In genomic region chr11:111937461-111937769, GRCh38 we compare ENCODE assay signal across 9 cellular contexts. TPM values are rescaled to one million over a fixed set of nuclear protein-coding genes. Genes with fewer than 3 reads are reported as not detected.
DNase-seq lines count a peak whose midpoint lies in the region; ATAC-seq, FAIRE-seq and TF ChIP-seq lines count a peak whose summit lies in the region.
"Had no signal": no experiment of that assay in that cellular context is flagged by ENCODE, and none has a peak within 500 bp of the region (broad histone marks: within the 10 kb centered on the region; RNA-seq: fewer than 3 reads in every experiment).

No MANE protein-coding gene starts in this region.

- H3K27ac ChIP-seq in K562 (ENCODE audit: extremely low read depth, low read depth, low read length): peak overlapping the region; percentile 55; the same call in 2 of the 3 replicates
- peak overlapping the region; percentile 68 for H3K27ac ChIP-seq in lower lobe of right lung
- H3K27ac ChIP-seq in thymus (ENCODE audit: low read depth): no peak overlapping the region
- H3K27ac ChIP-seq: epithelial cell of prostate had no signal

- H3K79me2 ChIP-seq in K562 (ENCODE audit: control insufficient read depth, insufficient read depth, low read length): peaks cover 8% of the 10 kb centered on the region; the same call in 2 of the 3 replicates

- DNase-seq in activated CD8-positive, alpha-beta memory T cell treated with anti-CD3 and anti-CD28 coated beads, Interleukin-2, amount 50 U/mL, for 48 hours: peak; percentile 70
- DNase-seq in activated CD8-positive, alpha-beta memory T cell treated with anti-CD3 and anti-CD28 coated beads for 24 hours: no peak
- peak in 2 of 4 experiments; percentile 48 to 53 for DNase-seq in K562 (ENCODE audit: extremely low read depth in 1 of 4, low spot score in 3 of 4)
- DNase-seq in lower lobe of right lung: no peak

- in situ Hi-C loops in K562 (cut with MboI): no loop called here

- POLR2A ChIA-PET in K562 (lab: Yijun Ruan, JAX): interaction anchor here (0.7 to 4.2 kb wide), 5 partner anchors 11 to 1986 kb away, joined by 3 to 20 read pairs (median 4); no protein-coding TSS in a partner anchor

- no peak for TF ChIP-seq EP300 in K562 (IDR thresholded peaks at IDR 0.05; ENCODE audit: low read length)

- H3K4me3 ChIP-seq in K562 (peak overlapping the region; percentile 62), lower lobe of right lung (peak overlapping the region; percentile 74), thymus (ENCODE audit: low read length) (peak overlapping the region; percentile 67)

- no peaks in the 10 kb centered on the region for H3K36me3 ChIP-seq in K562 (ENCODE audit: control insufficient read depth, insufficient read depth, low read length)
- no peaks in the 10 kb centered on the region for H3K36me3 ChIP-seq in lower lobe of right lung
- no peaks in the 10 kb centered on the region for H3K36me3 ChIP-seq in thymus (ENCODE audit: control insufficient read depth, insufficient read depth)

- H3K9me3 ChIP-seq in K562 (replicated peaks; ENCODE audit: control insufficient read depth, insufficient read depth, low read depth, low read length): no peaks in the 10 kb centered on the region
- no peaks in the 10 kb centered on the region for H3K9me3 ChIP-seq in lower lobe of right lung
- H3K9me3 ChIP-seq in thymus (ENCODE audit: control insufficient read depth): no peaks in the 10 kb centered on the region

- no peak for TF ChIP-seq POLR2A in K562 (conservative IDR thresholded peaks at IDR 0.05)

- H3K4me1 ChIP-seq in K562 (replicated peaks in 1 of 2; ENCODE audit: control insufficient read depth in 2 of 2, insufficient read depth in 2 of 2, low read length in 2 of 2) (peaks cover 22 to 31% of the 10 kb centered on the region in 2 experiments), lower lobe of right lung (peaks cover 31% of the 10 kb centered on the region), thymus (ENCODE audit: control insufficient read depth, insufficient read depth, low read length) (peaks cover 5% of the 10 kb centered on the region)

- CTCF ChIA-PET in K562 (lab: Yijun Ruan, JAX; ENCODE audit: low intra/inter-chr PET ratio): no interaction called here

- TF ChIP-seq RAD21 in K562 (CRISPR knock-in tag; conservative IDR thresholded peaks at IDR 0.05 in 1 of 2, IDR thresholded peaks at IDR 0.05 in 1 of 2): no peak

- H2AFZ ChIP-seq in K562 (ENCODE audit: low read depth, low read length): peak overlapping the region; percentile 99

- FAIRE-seq in K562 (lab: Jason Lieb, UNC): no peak

- intact Hi-C loops in K562 (cut with micrococcal nuclease): no loop called here
- intact Hi-C loops in lower lobe of right lung (cut with DNase I): loop anchor here (10.0 kb wide), 1 partner anchor 47 kb away; no protein-coding TSS in a partner anchor

- H3K9me1 ChIP-seq in K562 (ENCODE audit: control insufficient read depth, insufficient read depth, low read length): no peaks in the 10 kb centered on the region

- peak overlapping the region; percentile 70 to 94 for H3K9ac ChIP-seq in K562 (ENCODE audit: insufficient read depth in 1 of 2, low read depth in 2 of 2, low read length in 2 of 2)

- WGBS in K562 (ENCODE audit: insufficient coverage, low coverage, missing lambda C conversion rate): 3% methylated on average over 5 of the region's 9 CpGs
- 37% methylated on average over 9 of the region's 9 CpGs for WGBS in thymus

- H3K27me3 ChIP-seq in K562 (ENCODE audit: control insufficient read depth in 2 of 2, insufficient read depth in 2 of 2, low read length in 2 of 2) (no peaks in the 10 kb centered on the region), lower lobe of right lung (ENCODE audit: low read depth) (no peaks in the 10 kb centered on the region), thymus (ENCODE audit: control insufficient read depth, insufficient read depth) (no peaks in the 10 kb centered on the region)

- TF ChIP-seq CTCF in K562 (IDR thresholded peaks at IDR 0.05 in 2 of 3, conservative IDR thresholded peaks at IDR 0.05 in 1 of 3; ENCODE audit: insufficient read depth in 2 of 3, low read depth in 1 of 3, low read length in 3 of 3) (no peak), lower lobe of right lung (IDR thresholded peaks at IDR 0.05) (no peak)

- ATAC-seq in K562 (peak; percentile 66), lower lobe of right lung (no peak), GM19455 (IDR thresholded peaks at IDR 0.05; ENCODE audit: unreplicated experiment) (no peak), HG03521 (IDR thresholded peaks at IDR 0.05; ENCODE audit: unreplicated experiment) (no peak), HG02884 (IDR thresholded peaks at IDR 0.05; ENCODE audit: unreplicated experiment) (no peak)

- BruUV-seq in K562 (replicated peaks; lab: Mats Ljungman, UMichigan): no TSS peak

- no peaks in the 10 kb centered on the region for H4K20me1 ChIP-seq in K562 (replicated peaks; ENCODE audit: control insufficient read depth, insufficient read depth, low read length)

- peak overlapping the region; percentile 96 for H3K4me2 ChIP-seq in K562 (ENCODE audit: insufficient read depth, low read length)

RNA-seq across cellular contexts. Expression of gene DIXDC1, which starts 0.3 kb away (rescaled TPM):
- 18.6 and 22.7 TPM in 2 replicates for total RNA-seq in K562 (2011; cell fraction: chromatin; rRNA removed; ENCODE audit: low replicate concordance)
- total RNA-seq in K562 (2011; cell fraction: nucleolus; rRNA removed): 7.2 and 10.4 TPM in 2 replicates
- 11.7 and 16.1 TPM in 2 replicates for total RNA-seq in K562 (2011; cell fraction: nucleoplasm; rRNA removed)
- total RNA-seq in K562 (2014; rRNA removed): 4.0 and 4.5 TPM in 2 replicates
- total RNA-seq in K562 (2014; rRNA removed; fragmentation: Illumina TruSeq; extraction: Trizol): 8.4 and 8.7 TPM in 2 replicates
- total RNA-seq in K562 (2015; rRNA removed; fragmentation: Illumina TruSeq; extraction: Trizol): 9.6 and 10.8 TPM in 2 replicates
- total RNA-seq in K562 (2021): 7.0 and 8.1 TPM in 2 replicates
- 6.8 and 7.2 TPM in 2 replicates for polyA plus RNA-seq in K562 (2011; rRNA removed)
- polyA plus RNA-seq in K562 (2011; cell fraction: cytosol; rRNA removed): 3.3 and 4.3 TPM in 2 replicates
- 6.1 and 6.3 TPM in 2 replicates for polyA plus RNA-seq in K562 (2011; cell fraction: nucleus; rRNA removed)
- 3.4 and 4.4 TPM in 2 replicates for polyA plus RNA-seq in K562 (2012)
- polyA plus RNA-seq in K562 (2014; fragmentation: Illumina TruSeq; extraction: Trizol): 4.7 and 7.4 TPM in 2 replicates
- polyA plus RNA-seq in K562 (2014; fragmentation: Nextera tagmentation; extraction: Ambion mirVana): 1 to 10 TPM; 2.5 to 2.6 TPM
- 3.8 and 4.7 TPM in 2 replicates for polyA plus RNA-seq in K562 (2014; rRNA removed)
- polyA minus RNA-seq in K562 (2011; rRNA and poly(A)+ RNA removed): 17.3 and 23.6 TPM in 2 replicates
- polyA minus RNA-seq in K562 (2011; cell fraction: cytosol; rRNA and poly(A)+ RNA removed): 6.9 and 7.1 TPM in 2 replicates
- polyA minus RNA-seq in K562 (2011; cell fraction: nucleus; rRNA and poly(A)+ RNA removed): 6.3 and 11.9 TPM in 2 replicates
- 13.2 TPM for total RNA-seq in lower lobe of right lung
- 2.8 TPM for polyA plus RNA-seq in thymus

RNA-seq across cellular contexts. Expression of gene C11orf52, which starts 18.7 kb away (rescaled TPM):
- 0.93 and 1.3 TPM in 2 replicates for total RNA-seq in K562 (2011; cell fraction: chromatin; rRNA removed; ENCODE audit: low replicate concordance)
- total RNA-seq in K562 (2011; cell fraction: nucleolus; rRNA removed): 0.83 and 0.92 TPM in 2 replicates
- total RNA-seq in K562 (2011; cell fraction: nucleoplasm; rRNA removed): 1.1 TPM in 1 of 2 replicates, not detected in the other
- total RNA-seq in K562 (2014; rRNA removed) (0.32 and 1.4 TPM in 2 replicates), K562 (2014; rRNA removed; fragmentation: Illumina TruSeq; extraction: Trizol) (0.64 and 1.0 TPM in 2 replicates), K562 (2015; rRNA removed; fragmentation: Illumina TruSeq; extraction: Trizol) (0.72 and 0.87 TPM in 2 replicates), K562 (2021) (0.29 and 0.69 TPM in 2 replicates), lower lobe of right lung (14.6 TPM)
- polyA plus RNA-seq in K562 (2011; rRNA removed) (1.3 and 2.5 TPM in 2 replicates), K562 (2014; fragmentation: Illumina TruSeq; extraction: Trizol) (1.7 and 2.2 TPM in 2 replicates), K562 (2014; fragmentation: Nextera tagmentation; extraction: Ambion mirVana) (1 to 10 TPM; 1.8 to 2.9 TPM), K562 (2014; rRNA removed) (0.77 and 0.84 TPM in 2 replicates), thymus (3.6 TPM)
- 1.2 and 1.4 TPM in 2 replicates for polyA plus RNA-seq in K562 (2011; cell fraction: cytosol; rRNA removed)
- 1.1 and 1.5 TPM in 2 replicates for polyA plus RNA-seq in K562 (2011; cell fraction: nucleus; rRNA removed)
- 0.69 and 2.0 TPM in 2 replicates for polyA plus RNA-seq in K562 (2012)
- 1.3 and 2.0 TPM in 2 replicates for polyA minus RNA-seq in K562 (2011; rRNA and poly(A)+ RNA removed)
- not detected in 2 replicates for polyA minus RNA-seq in K562 (2011; cell fraction: cytosol; rRNA and poly(A)+ RNA removed)
- 0.56 and 0.94 TPM in 2 replicates for polyA minus RNA-seq in K562 (2011; cell fraction: nucleus; rRNA and poly(A)+ RNA removed)

RNA-seq across cellular contexts. Expression of gene HSPB2, which starts 24.9 kb away (rescaled TPM):
- not detected in 2 replicates for total RNA-seq in K562 (2011; cell fraction: chromatin; rRNA removed; ENCODE audit: low replicate concordance)
- not detected in 2 replicates for total RNA-seq in K562 (2011; cell fraction: nucleolus; rRNA removed)
- not detected in 2 replicates for total RNA-seq in K562 (2011; cell fraction: nucleoplasm; rRNA removed)
- not detected in 2 replicates for total RNA-seq in K562 (2014; rRNA removed)
- total RNA-seq in K562 (2014; rRNA removed; fragmentation: Illumina TruSeq; extraction: Trizol): 0.11 TPM in 1 of 2 replicates, not detected in the other
- not detected in 2 replicates for total RNA-seq in K562 (2015; rRNA removed; fragmentation: Illumina TruSeq; extraction: Trizol)
- 0.31 TPM in 1 of 2 replicates, not detected in the other for total RNA-seq in K562 (2021)
- 0.11 and 0.35 TPM in 2 replicates for polyA plus RNA-seq in K562 (2011; rRNA removed)
- 0.09 and 0.24 TPM in 2 replicates for polyA plus RNA-seq in K562 (2011; cell fraction: cytosol; rRNA removed)
- 0.16 and 0.29 TPM in 2 replicates for polyA plus RNA-seq in K562 (2011; cell fraction: nucleus; rRNA removed)
- polyA plus RNA-seq in K562 (2012): 0.13 TPM in 1 of 2 replicates, not detected in the other
- polyA plus RNA-seq in K562 (2014; fragmentation: Illumina TruSeq; extraction: Trizol): 0.12 TPM in 1 of 2 replicates, not detected in the other
- under 1 TPM in 1 of 2 experiments, not detected in 1; 0.06 TPM for polyA plus RNA-seq in K562 (2014; fragmentation: Nextera tagmentation; extraction: Ambion mirVana)
- not detected in 2 replicates for polyA plus RNA-seq in K562 (2014; rRNA removed)
- 0.21 TPM in 1 of 2 replicates, not detected in the other for polyA minus RNA-seq in K562 (2011; rRNA and poly(A)+ RNA removed)
- polyA minus RNA-seq in K562 (2011; cell fraction: cytosol; rRNA and poly(A)+ RNA removed): not detected in 2 replicates
- polyA minus RNA-seq in K562 (2011; cell fraction: nucleus; rRNA and poly(A)+ RNA removed): not detected in 2 replicates
- 6.4 TPM for total RNA-seq in lower lobe of right lung
- polyA plus RNA-seq in thymus: 2.4 TPM

RNA-seq across cellular contexts. Expression of gene CRYAB, which starts 25.8 kb away (rescaled TPM):
- total RNA-seq in K562 (2011; cell fraction: chromatin; rRNA removed; ENCODE audit: low replicate concordance): 1.0 and 1.8 TPM in 2 replicates
- total RNA-seq in K562 (2011; cell fraction: nucleolus; rRNA removed): 1.0 and 3.2 TPM in 2 replicates
- 1.6 and 2.4 TPM in 2 replicates for total RNA-seq in K562 (2011; cell fraction: nucleoplasm; rRNA removed)
- 2.0 and 3.6 TPM in 2 replicates for total RNA-seq in K562 (2014; rRNA removed)
- total RNA-seq in K562 (2014; rRNA removed; fragmentation: Illumina TruSeq; extraction: Trizol): 3.0 and 3.1 TPM in 2 replicates
- 0.83 and 1.3 TPM in 2 replicates for total RNA-seq in K562 (2015; rRNA removed; fragmentation: Illumina TruSeq; extraction: Trizol)
- total RNA-seq in K562 (2021): 3.6 and 3.7 TPM in 2 replicates
- polyA plus RNA-seq in K562 (2011; rRNA removed): 1.5 and 2.3 TPM in 2 replicates
- polyA plus RNA-seq in K562 (2011; cell fraction: cytosol; rRNA removed): 2.3 and 3.7 TPM in 2 replicates
- polyA plus RNA-seq in K562 (2011; cell fraction: nucleus; rRNA removed): 1.7 and 3.3 TPM in 2 replicates
- polyA plus RNA-seq in K562 (2012): 0.61 and 2.0 TPM in 2 replicates
- 5.2 and 5.9 TPM in 2 replicates for polyA plus RNA-seq in K562 (2014; fragmentation: Illumina TruSeq; extraction: Trizol)
- polyA plus RNA-seq in K562 (2014; fragmentation: Nextera tagmentation; extraction: Ambion mirVana): 1 to 10 TPM; 6.5 to 7.5 TPM
- 1.2 and 2.7 TPM in 2 replicates for polyA plus RNA-seq in K562 (2014; rRNA removed)
- polyA minus RNA-seq in K562 (2011; rRNA and poly(A)+ RNA removed): 0.69 and 3.5 TPM in 2 replicates
- polyA minus RNA-seq in K562 (2011; cell fraction: cytosol; rRNA and poly(A)+ RNA removed): 1.6 TPM in 1 of 2 replicates, not detected in the other
- 0.94 and 1.00 TPM in 2 replicates for polyA minus RNA-seq in K562 (2011; cell fraction: nucleus; rRNA and poly(A)+ RNA removed)
- total RNA-seq in lower lobe of right lung: 72.5 TPM
- 116 TPM for polyA plus RNA-seq in thymus

RNA-seq across cellular contexts. Expression of gene CFAP68, which starts 58.1 kb away (rescaled TPM):
- 4.1 and 6.5 TPM in 2 replicates for total RNA-seq in K562 (2011; cell fraction: chromatin; rRNA removed; ENCODE audit: low replicate concordance)
- 4.3 and 5.0 TPM in 2 replicates for total RNA-seq in K562 (2011; cell fraction: nucleolus; rRNA removed)
- total RNA-seq in K562 (2011; cell fraction: nucleoplasm; rRNA removed): 8.9 and 16.3 TPM in 2 replicates
- total RNA-seq in K562 (2014; rRNA removed) (27.9 and 29.9 TPM in 2 replicates), K562 (2014; rRNA removed; fragmentation: Illumina TruSeq; extraction: Trizol) (37.0 and 40.8 TPM in 2 replicates), K562 (2015; rRNA removed; fragmentation: Illumina TruSeq; extraction: Trizol) (43.7 and 45.1 TPM in 2 replicates), K562 (2021) (20.5 and 22.8 TPM in 2 replicates), lower lobe of right lung (16.3 TPM)
- polyA plus RNA-seq in K562 (2011; rRNA removed) (72.3 and 82.3 TPM in 2 replicates), K562 (2014; fragmentation: Illumina TruSeq; extraction: Trizol) (58.4 and 64.8 TPM in 2 replicates), K562 (2014; fragmentation: Nextera tagmentation; extraction: Ambion mirVana) (10 to 100 TPM; 71.6 to 71.7 TPM), K562 (2014; rRNA removed) (48.0 and 52.5 TPM in 2 replicates), thymus (36.4 TPM)
- polyA plus RNA-seq in K562 (2011; cell fraction: cytosol; rRNA removed): 36.7 and 54.1 TPM in 2 replicates
- 14.8 and 28.9 TPM in 2 replicates for polyA plus RNA-seq in K562 (2011; cell fraction: nucleus; rRNA removed)
- 47.2 and 65.7 TPM in 2 replicates for polyA plus RNA-seq in K562 (2012)
- polyA minus RNA-seq in K562 (2011; rRNA and poly(A)+ RNA removed): 39.2 and 51.2 TPM in 2 replicates
- 4.4 and 7.6 TPM in 2 replicates for polyA minus RNA-seq in K562 (2011; cell fraction: cytosol; rRNA and poly(A)+ RNA removed)
- polyA minus RNA-seq in K562 (2011; cell fraction: nucleus; rRNA and poly(A)+ RNA removed): 3.1 and 6.7 TPM in 2 replicates
